Comparison of ENCODE assay signal across 1 cellular context in genomic region chr3:141368062-141368924, GRCh38.
A peak's percentile ranks its signal among the peaks of the same experiment; 100 is the strongest.
TF ChIP-seq lines count a peak whose summit lies in the region.

TSS of gene ZBTB38 (plus strand) at chr3:141368504. CDS start at chr3:141442389, 73,885 bp downstream.

TF ChIP-seq in HepG2, 621 proteins besides CTCF, POLR2A, EP300 and RAD21 (continued from another document and continues in another):
- TF ChIP-seq TFAP4 (IDR thresholded peaks at IDR 0.05; ENCODE audit: borderline replicate concordance, low read depth) (peak; percentile 90; the same call in 1 of the 2 replicates), SOX5 (CRISPR knock-in tag; IDR thresholded peaks at IDR 0.05; ENCODE audit: borderline replicate concordance) (peak; percentile 94), MED13 (CRISPR knock-in tag; IDR thresholded peaks at IDR 0.05) (0 out of 2 replicates have a peak, but pooled peaks have one; percentile 77), ZNF318 (CRISPR knock-in tag; IDR thresholded peaks at IDR 0.05) (no peak), HNF1A (IDR thresholded peaks at IDR 0.05; ENCODE audit: low read depth) (no peak; the same call in 1 of the 2 replicates), HNF1A (CRISPR knock-in tag; IDR thresholded peaks at IDR 0.05; ENCODE audit: borderline replicate concordance) (peak; percentile 81; the same call in 1 of the 2 replicates), FOXC1 (CRISPR knock-in tag; IDR thresholded peaks at IDR 0.05; ENCODE audit: borderline replicate concordance) (peak; percentile 77; the same call in 1 of the 2 replicates), ARID3A (IDR thresholded peaks at IDR 0.05; ENCODE audit: low read depth, low read length) (no peak), DMAP1 (CRISPR knock-in tag; IDR thresholded peaks at IDR 0.05) (peak; percentile 76; the same call in 1 of the 2 replicates), FOXO4 (CRISPR knock-in tag; conservative IDR thresholded peaks at IDR 0.05) (no peak), SKI (IDR thresholded peaks at IDR 0.05; ENCODE audit: partially characterized antibody) (peak; percentile 97), ZNF205 (CRISPR knock-in tag; IDR thresholded peaks at IDR 0.05) (peak; percentile 72), ZSCAN12 (CRISPR knock-in tag; IDR thresholded peaks at IDR 0.05) (0 out of 2 replicates have a peak, but pooled peaks have one; percentile 38), RBAK (CRISPR knock-in tag; IDR thresholded peaks at IDR 0.05) (0 out of 2 replicates have a peak, but pooled peaks have one; percentile 63), ARID2 (CRISPR knock-in tag; IDR thresholded peaks at IDR 0.05; ENCODE audit: borderline replicate concordance) (no peak), ZEB1 (IDR thresholded peaks at IDR 0.05; ENCODE audit: insufficient replicate concordance, low read depth) (no peak), REL (CRISPR knock-in tag; conservative IDR thresholded peaks at IDR 0.05) (no peak), SMARCC2 (IDR thresholded peaks at IDR 0.05) (no peak), HOXA7 (CRISPR knock-in tag; IDR thresholded peaks at IDR 0.05) (no peak)
- TF ChIP-seq, protein P1, sequence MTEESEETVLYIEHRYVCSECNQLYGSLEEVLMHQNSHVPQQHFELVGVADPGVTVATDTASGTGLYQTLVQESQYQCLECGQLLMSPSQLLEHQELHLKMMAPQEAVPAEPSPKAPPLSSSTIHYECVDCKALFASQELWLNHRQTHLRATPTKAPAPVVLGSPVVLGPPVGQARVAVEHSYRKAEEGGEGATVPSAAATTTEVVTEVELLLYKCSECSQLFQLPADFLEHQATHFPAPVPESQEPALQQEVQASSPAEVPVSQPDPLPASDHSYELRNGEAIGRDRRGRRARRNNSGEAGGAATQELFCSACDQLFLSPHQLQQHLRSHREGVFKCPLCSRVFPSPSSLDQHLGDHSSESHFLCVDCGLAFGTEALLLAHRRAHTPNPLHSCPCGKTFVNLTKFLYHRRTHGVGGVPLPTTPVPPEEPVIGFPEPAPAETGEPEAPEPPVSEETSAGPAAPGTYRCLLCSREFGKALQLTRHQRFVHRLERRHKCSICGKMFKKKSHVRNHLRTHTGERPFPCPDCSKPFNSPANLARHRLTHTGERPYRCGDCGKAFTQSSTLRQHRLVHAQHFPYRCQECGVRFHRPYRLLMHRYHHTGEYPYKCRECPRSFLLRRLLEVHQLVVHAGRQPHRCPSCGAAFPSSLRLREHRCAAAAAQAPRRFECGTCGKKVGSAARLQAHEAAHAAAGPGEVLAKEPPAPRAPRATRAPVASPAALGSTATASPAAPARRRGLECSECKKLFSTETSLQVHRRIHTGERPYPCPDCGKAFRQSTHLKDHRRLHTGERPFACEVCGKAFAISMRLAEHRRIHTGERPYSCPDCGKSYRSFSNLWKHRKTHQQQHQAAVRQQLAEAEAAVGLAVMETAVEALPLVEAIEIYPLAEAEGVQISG (CRISPR knock-in tag; IDR thresholded peaks at IDR 0.05) = peak; percentile 83
- TF ChIP-seq, protein P2, sequence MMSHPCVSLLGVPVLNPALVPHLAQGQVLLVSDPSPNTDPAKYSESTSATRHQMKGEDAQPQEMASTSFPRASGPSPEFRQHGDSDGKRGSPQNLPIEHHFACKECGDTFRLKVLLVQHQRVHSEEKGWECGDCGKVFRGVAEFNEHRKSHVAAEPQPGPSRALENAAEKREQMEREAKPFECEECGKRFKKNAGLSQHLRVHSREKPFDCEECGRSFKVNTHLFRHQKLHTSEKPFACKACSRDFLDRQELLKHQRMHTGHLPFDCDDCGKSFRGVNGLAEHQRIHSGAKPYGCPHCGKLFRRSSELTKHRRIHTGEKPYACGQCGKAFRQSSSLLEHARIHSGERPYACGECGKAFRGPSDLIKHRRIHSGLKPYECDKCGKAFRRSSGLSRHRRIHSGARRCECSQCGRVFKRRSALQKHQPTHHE (CRISPR knock-in tag; IDR thresholded peaks at IDR 0.05; ENCODE audit: borderline replicate concordance) = peak; percentile 74; the same call in 1 of the 2 replicates
- TF ChIP-seq, protein P3, sequence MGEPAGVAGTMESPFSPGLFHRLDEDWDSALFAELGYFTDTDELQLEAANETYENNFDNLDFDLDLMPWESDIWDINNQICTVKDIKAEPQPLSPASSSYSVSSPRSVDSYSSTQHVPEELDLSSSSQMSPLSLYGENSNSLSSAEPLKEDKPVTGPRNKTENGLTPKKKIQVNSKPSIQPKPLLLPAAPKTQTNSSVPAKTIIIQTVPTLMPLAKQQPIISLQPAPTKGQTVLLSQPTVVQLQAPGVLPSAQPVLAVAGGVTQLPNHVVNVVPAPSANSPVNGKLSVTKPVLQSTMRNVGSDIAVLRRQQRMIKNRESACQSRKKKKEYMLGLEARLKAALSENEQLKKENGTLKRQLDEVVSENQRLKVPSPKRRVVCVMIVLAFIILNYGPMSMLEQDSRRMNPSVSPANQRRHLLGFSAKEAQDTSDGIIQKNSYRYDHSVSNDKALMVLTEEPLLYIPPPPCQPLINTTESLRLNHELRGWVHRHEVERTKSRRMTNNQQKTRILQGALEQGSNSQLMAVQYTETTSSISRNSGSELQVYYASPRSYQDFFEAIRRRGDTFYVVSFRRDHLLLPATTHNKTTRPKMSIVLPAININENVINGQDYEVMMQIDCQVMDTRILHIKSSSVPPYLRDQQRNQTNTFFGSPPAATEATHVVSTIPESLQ (CRISPR knock-in tag; conservative IDR thresholded peaks at IDR 0.05) = 0 out of 2 replicates have a peak, but pooled peaks have one; percentile 30
- TF ChIP-seq, protein P4, sequence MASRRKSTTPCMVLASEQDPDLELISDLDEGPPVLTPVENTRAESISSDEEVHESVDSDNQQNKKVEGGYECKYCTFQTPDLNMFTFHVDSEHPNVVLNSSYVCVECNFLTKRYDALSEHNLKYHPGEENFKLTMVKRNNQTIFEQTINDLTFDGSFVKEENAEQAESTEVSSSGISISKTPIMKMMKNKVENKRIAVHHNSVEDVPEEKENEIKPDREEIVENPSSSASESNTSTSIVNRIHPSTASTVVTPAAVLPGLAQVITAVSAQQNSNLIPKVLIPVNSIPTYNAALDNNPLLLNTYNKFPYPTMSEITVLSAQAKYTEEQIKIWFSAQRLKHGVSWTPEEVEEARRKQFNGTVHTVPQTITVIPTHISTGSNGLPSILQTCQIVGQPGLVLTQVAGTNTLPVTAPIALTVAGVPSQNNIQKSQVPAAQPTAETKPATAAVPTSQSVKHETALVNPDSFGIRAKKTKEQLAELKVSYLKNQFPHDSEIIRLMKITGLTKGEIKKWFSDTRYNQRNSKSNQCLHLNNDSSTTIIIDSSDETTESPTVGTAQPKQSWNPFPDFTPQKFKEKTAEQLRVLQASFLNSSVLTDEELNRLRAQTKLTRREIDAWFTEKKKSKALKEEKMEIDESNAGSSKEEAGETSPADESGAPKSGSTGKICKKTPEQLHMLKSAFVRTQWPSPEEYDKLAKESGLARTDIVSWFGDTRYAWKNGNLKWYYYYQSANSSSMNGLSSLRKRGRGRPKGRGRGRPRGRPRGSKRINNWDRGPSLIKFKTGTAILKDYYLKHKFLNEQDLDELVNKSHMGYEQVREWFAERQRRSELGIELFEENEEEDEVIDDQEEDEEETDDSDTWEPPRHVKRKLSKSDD (CRISPR knock-in tag; IDR thresholded peaks at IDR 0.05; ENCODE audit: low read depth) = peak; percentile 76
